16 cellular contexts compared by ENCODE assay signal in the genomic region with DNA sequence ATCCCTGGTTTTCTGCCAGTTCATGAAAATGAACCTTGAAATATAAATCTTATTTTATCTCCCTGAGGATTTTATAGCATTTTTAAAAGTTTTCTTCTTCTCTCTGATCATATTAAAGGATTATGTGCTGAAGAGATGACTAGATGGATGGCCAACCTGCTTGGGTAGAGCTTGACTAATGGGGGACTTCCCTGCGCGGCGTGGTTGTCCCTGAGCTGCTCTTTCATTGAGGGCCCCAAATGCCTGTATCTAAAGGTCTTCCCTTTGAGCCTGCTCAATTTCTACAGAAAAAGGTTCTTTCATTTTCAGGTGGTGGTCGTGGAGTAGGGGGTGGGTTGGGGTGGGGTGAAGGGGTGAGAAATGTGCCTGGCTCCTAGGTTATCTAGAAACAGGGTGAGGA. TPM values are rescaled to one million over a fixed set of nuclear protein-coding genes. Genes with fewer than 3 reads are reported as not detected.
DNase-seq lines count a peak whose midpoint lies in the region; ATAC-seq and TF ChIP-seq lines count a peak whose summit lies in the region.
"Had no signal": no experiment of that assay in that cellular context is flagged by ENCODE, and none has a peak within 500 bp of the region (broad histone marks: within the 10 kb centered on the region; RNA-seq: fewer than 3 reads in every experiment).

No MANE protein-coding gene starts in this region.

- no peaks in the 10 kb centered on the region for H3K27me3 Mint-ChIP-seq in activated CD4-positive, alpha-beta memory T cell treated with anti-CD3 and anti-CD28 coated beads for 36 hours
- H3K27me3 Mint-ChIP-seq in activated CD4-positive, alpha-beta memory T cell treated with anti-CD3 and anti-CD28 coated beads, Interleukin-2, amount 10 ng/mL, durations not matched to agents 7 days and 5 days: peaks cover 12% of the 10 kb centered on the region
- H3K27me3 Mint-ChIP-seq: CD4-positive, alpha-beta memory T cell had no signal

- no peaks in the 10 kb centered on the region for H3K27me3 ChIP-seq in spleen (replicated peaks in 1 of 7)
- H3K27me3 ChIP-seq: BLaER1 had no signal

- peaks cover 9 to 16% (median 11%) of the 10 kb centered on the region in 6 donors for H3K4me1 ChIP-seq in spleen

- peak; percentile 49 for DNase-seq in activated CD4-positive, alpha-beta memory T cell treated with anti-CD3 and anti-CD28 coated beads for 36 hours
- no peak for DNase-seq in activated CD4-positive, alpha-beta memory T cell treated with anti-CD3 and anti-CD28 coated beads, Interleukin-2, amount 10 ng/mL, durations not matched to agents 7 days and 5 days
- peak; percentile 27 for DNase-seq in stimulated activated CD4-positive, alpha-beta T cell treated with anti-CD3 and anti-CD28 coated beads, Interleukin-4, amount 100 ng/mL, for 1 hour
- no peak for DNase-seq in stimulated activated CD4-positive, alpha-beta T cell treated with anti-CD3 and anti-CD28 coated beads, Interleukin-2, amount 100 ng/mL, for 48 hours
- peak; percentile 7 for DNase-seq in spleen
- DNase-seq in ureter (ENCODE audit: low spot score): no peak
- DNase-seq: CD4-positive, alpha-beta memory T cell; NCI-H1092 treated with DMSO at 0.1 percent for 48 hours; NCI-H146; NCI-H2029 treated with DMSO at 0.1 percent for 48 hours; NCI-H2171; NCI-H526 had no signal

- no peaks in the 10 kb centered on the region for H3K36me3 Mint-ChIP-seq in activated CD4-positive, alpha-beta memory T cell treated with anti-CD3 and anti-CD28 coated beads for 36 hours
- no peaks in the 10 kb centered on the region for H3K36me3 Mint-ChIP-seq in activated CD4-positive, alpha-beta memory T cell treated with anti-CD3 and anti-CD28 coated beads, Interleukin-2, amount 10 ng/mL, durations not matched to agents 7 days and 5 days (ENCODE audit: low read depth)
- H3K36me3 Mint-ChIP-seq: CD4-positive, alpha-beta memory T cell had no signal

- POLR2A ChIA-PET in activated CD4-positive, alpha-beta memory T cell treated with anti-CD3 and anti-CD28 coated beads for 36 hours (lab: Charles Lee): no interaction called here
- POLR2A ChIA-PET in activated CD4-positive, alpha-beta memory T cell treated with anti-CD3 and anti-CD28 coated beads, Interleukin-2, amount 10 ng/mL, durations not matched to agents 7 days and 5 days (lab: Charles Lee): interaction anchor here (1.6 kb wide), 1 partner anchor 18 kb away, joined by 3 read pairs; no protein-coding TSS in a partner anchor

- no peaks in the 10 kb centered on the region for H3K36me3 ChIP-seq in spleen
- H3K36me3 ChIP-seq: BLaER1 had no signal

- intact Hi-C loops in activated CD4-positive, alpha-beta memory T cell treated with anti-CD3 and anti-CD28 coated beads for 36 hours (cut with micrococcal nuclease): no loop called here
- intact Hi-C loops in spleen (cut with DNase I; ENCODE audit: low total_unique reads): no loop called here

- WGBS in spleen, 5 donors: 80 to 88% (median 83%) methylated on average over 4 of the region's 4 CpGs

- H3K4me1 Mint-ChIP-seq in activated CD4-positive, alpha-beta memory T cell treated with anti-CD3 and anti-CD28 coated beads for 36 hours (ENCODE audit: low read depth): peaks cover 30% of the 10 kb centered on the region
- peaks cover 25% of the 10 kb centered on the region for H3K4me1 Mint-ChIP-seq in activated CD4-positive, alpha-beta memory T cell treated with anti-CD3 and anti-CD28 coated beads, Interleukin-2, amount 10 ng/mL, durations not matched to agents 7 days and 5 days

- no peak overlapping the region for H3K4me3 ChIP-seq in spleen
- H3K4me3 ChIP-seq: BLaER1, GM12878, K562 had no signal

- no peak overlapping the region for H3K27ac ChIP-seq in spleen
- H3K27ac ChIP-seq: BLaER1 had no signal

- no peak overlapping the region for H3K27ac Mint-ChIP-seq in activated CD4-positive, alpha-beta memory T cell treated with anti-CD3 and anti-CD28 coated beads for 36 hours
- no peak overlapping the region for H3K27ac Mint-ChIP-seq in activated CD4-positive, alpha-beta memory T cell treated with anti-CD3 and anti-CD28 coated beads, Interleukin-2, amount 10 ng/mL, durations not matched to agents 7 days and 5 days

- H3K9me3 Mint-ChIP-seq in activated CD4-positive, alpha-beta memory T cell treated with anti-CD3 and anti-CD28 coated beads for 36 hours: no peaks in the 10 kb centered on the region
- H3K9me3 Mint-ChIP-seq in activated CD4-positive, alpha-beta memory T cell treated with anti-CD3 and anti-CD28 coated beads, Interleukin-2, amount 10 ng/mL, durations not matched to agents 7 days and 5 days: no peaks in the 10 kb centered on the region
- H3K9me3 Mint-ChIP-seq: CD4-positive, alpha-beta memory T cell had no signal

- H3K4me3 Mint-ChIP-seq in activated CD4-positive, alpha-beta memory T cell treated with anti-CD3 and anti-CD28 coated beads for 36 hours: no peak overlapping the region
- no peak overlapping the region for H3K4me3 Mint-ChIP-seq in activated CD4-positive, alpha-beta memory T cell treated with anti-CD3 and anti-CD28 coated beads, Interleukin-2, amount 10 ng/mL, durations not matched to agents 7 days and 5 days
- H3K4me3 Mint-ChIP-seq: CD4-positive, alpha-beta memory T cell had no signal

- no peak for TF ChIP-seq CTCF in spleen (IDR thresholded peaks at IDR 0.05 in 8 of 11, conservative IDR thresholded peaks at IDR 0.05 in 3 of 11)

- H3K9me3 ChIP-seq in spleen: no peaks in the 10 kb centered on the region
- H3K9me3 ChIP-seq: BLaER1 had no signal

- no peak for ATAC-seq in GM19397 (IDR thresholded peaks at IDR 0.05; ENCODE audit: unreplicated experiment)
- ATAC-seq: GM12878 had no signal

- TF ChIP-seq POLR2A in spleen (IDR thresholded peaks at IDR 0.05): no peak

- CTCF ChIA-PET in activated CD4-positive, alpha-beta memory T cell treated with anti-CD3 and anti-CD28 coated beads for 36 hours (lab: Charles Lee): no interaction called here
- CTCF ChIA-PET in activated CD4-positive, alpha-beta memory T cell treated with anti-CD3 and anti-CD28 coated beads, Interleukin-2, amount 10 ng/mL, durations not matched to agents 7 days and 5 days (lab: Charles Lee): no interaction called here

RNA-seq across cellular contexts. Expression of a gene that starts 20.5 kb away (rescaled TPM):
- total RNA-seq in activated CD4-positive, alpha-beta memory T cell treated with anti-CD3 and anti-CD28 coated beads for 36 hours: 10 to 100 TPM; 32.0 to 33.3 TPM
- 10 to 100 TPM; 23.4 to 23.5 TPM for total RNA-seq in activated CD4-positive, alpha-beta memory T cell treated with anti-CD3 and anti-CD28 coated beads, Interleukin-2, amount 10 ng/mL, durations not matched to agents 7 days and 5 days
- total RNA-seq in spleen (10 to 100 TPM; 13.1 to 16.5 (median 14.2) TPM), ureter (23.5 TPM)
- 10 to 100 TPM; 24.5 to 42.7 (median 30.8) TPM for polyA plus RNA-seq in spleen

Comparison
In these comparisons a context has a peak if more than half of its experiments do, and no peak if none do; other contexts are left out.
1. DNase-seq: peak in activated CD4-positive, alpha-beta memory T cell treated with anti-CD3 and anti-CD28 coated beads for 36 hours (single experiment), stimulated activated CD4-positive, alpha-beta T cell treated with anti-CD3 and anti-CD28 coated beads, Interleukin-4, amount 100 ng/mL, for 1 hour (single experiment) and spleen (single experiment); none in activated CD4-positive, alpha-beta memory T cell treated with anti-CD3 and anti-CD28 coated beads, Interleukin-2, amount 10 ng/mL, durations not matched to agents 7 days and 5 days (single experiment), stimulated activated CD4-positive, alpha-beta T cell treated with anti-CD3 and anti-CD28 coated beads, Interleukin-2, amount 100 ng/mL, for 48 hours (0 of 2) and ureter (single experiment).